Comparison of ENCODE assay signal across 8 cellular contexts in genomic region chr7:23106491-23106800, GRCh38. TPM values are rescaled to one million over a fixed set of nuclear protein-coding genes. Genes with fewer than 3 reads are reported as not detected.
A peak's percentile ranks its signal among the peaks of the same experiment; 100 is the strongest.
DNase-seq lines count a peak whose midpoint lies in the region; ATAC-seq and TF ChIP-seq lines count a peak whose summit lies in the region.

No MANE protein-coding gene starts in this region.

- H3K4me2 ChIP-seq in trophoblast cell (ENCODE audit: low read length) = peak overlapping the region; percentile 70

- H3K27me3 ChIP-seq in Caco-2 (replicated peaks; ENCODE audit: control insufficient read depth, insufficient read depth, low read length) (no peaks in the 10 kb centered on the region), trophoblast cell (ENCODE audit: insufficient read depth, low read length) (no peaks in the 10 kb centered on the region)

- peak overlapping the region; percentile 94 for H2AFZ ChIP-seq in trophoblast cell (ENCODE audit: insufficient read depth, low read length, poor library complexity)

- H3K4me1 ChIP-seq in Caco-2 = peaks cover 11% of the 10 kb centered on the region
- peaks cover 0 to 1% of the 10 kb centered on the region in 2 experiments for H3K4me1 ChIP-seq in trophoblast cell (ENCODE audit: control insufficient read depth in 1 of 2, insufficient read depth in 2 of 2, low read length in 2 of 2)

- H3K27ac Mint-ChIP-seq in Caco-2 (ENCODE audit: unreplicated experiment) (peak overlapping the region; percentile 98), IgD-negative memory B cell (peak overlapping the region in 2 of 3 donors; percentile 93 to 96)

- BruUV-seq in Caco-2 (replicated peaks; lab: Mats Ljungman, UMichigan) = TSS peak; percentile 36

- DNase-seq in Caco-2 (no peak), GM20000 (ENCODE audit: low spot score) (peak; percentile 33), Right ventricle myocardium superior (no peak), trophoblast cell (no peak), NAMALWA (ENCODE audit: low spot score) (no peak), GF-D8 (lab: John Stamatoyannopoulos, UW) (no peak)
- DNase-seq in activated CD8-positive, alpha-beta memory T cell treated with anti-CD3 and anti-CD28 coated beads, Interleukin-2, amount 50 U/mL, for 1 hour (ENCODE audit: extremely low read depth) = peak; percentile 18

- no peak overlapping the region for H3K27ac ChIP-seq in trophoblast cell (ENCODE audit: low read depth, low read length)

- H3K14ac ChIP-seq in trophoblast cell (ENCODE audit: low read length) = peak overlapping the region; percentile 63

- peaks cover 4% of the 10 kb centered on the region for H3K79me1 ChIP-seq in trophoblast cell (ENCODE audit: low read length)

- H2AK5ac ChIP-seq in trophoblast cell (ENCODE audit: low read length) = no peak overlapping the region

- H3K27me3 Mint-ChIP-seq in Caco-2 (ENCODE audit: insufficient read depth, unreplicated experiment) = no peaks in the 10 kb centered on the region
- H3K27me3 Mint-ChIP-seq in IgD-negative memory B cell = no peaks in the 10 kb centered on the region

- no peak overlapping the region for H3K18ac ChIP-seq in trophoblast cell (ENCODE audit: low read length)

- peak overlapping the region; percentile 98 for H3K4me3 ChIP-seq in Caco-2 (ENCODE audit: low read depth, low read length)
- peak overlapping the region; percentile 97 for H3K4me3 ChIP-seq in trophoblast cell (ENCODE audit: low read depth, low read length)

- H3K9ac ChIP-seq in trophoblast cell (ENCODE audit: low read length) = peak overlapping the region; percentile 86

- no peak overlapping the region for H2BK12ac ChIP-seq in trophoblast cell (ENCODE audit: low read length)

- no peaks in the 10 kb centered on the region for H3K4me1 Mint-ChIP-seq in Caco-2 (ENCODE audit: low read depth, unreplicated experiment)
- H3K4me1 Mint-ChIP-seq in IgD-negative memory B cell = peaks cover 18 to 34% (median 32%) of the 10 kb centered on the region in 3 donors

- H3K36me3 ChIP-seq in Caco-2 (ENCODE audit: control insufficient read depth, insufficient read depth, low read length) = no peaks in the 10 kb centered on the region
- H3K36me3 ChIP-seq in trophoblast cell (ENCODE audit: control insufficient read depth in 1 of 2, insufficient read depth in 2 of 2, low read length in 2 of 2) = no peaks in the 10 kb centered on the region

- H3K9me3 ChIP-seq in Caco-2 (no peaks in the 10 kb centered on the region), trophoblast cell (ENCODE audit: insufficient read depth, low read depth, low read length) (no peaks in the 10 kb centered on the region)

- POLR2A ChIA-PET in Caco-2 (lab: Charles Lee) = interaction anchor here (0.8 to 1.1 kb wide), 2 partner anchors 8 to 20 kb away, joined by 6 to 13 read pairs; no protein-coding TSS in a partner anchor

- H3K4ac ChIP-seq in trophoblast cell (ENCODE audit: low read depth, low read length) = peak overlapping the region; percentile 1

- CTCF ChIA-PET in Caco-2 (lab: Charles Lee) = interaction anchor here (0.7 to 2.6 kb wide), 4 partner anchors 10 to 282 kb away, joined by 3 to 23 read pairs (median 4); no protein-coding TSS in a partner anchor

- peak overlapping the region; percentile 67 for H4K8ac ChIP-seq in trophoblast cell (ENCODE audit: low read depth, low read length)

- H2BK120ac ChIP-seq in trophoblast cell (ENCODE audit: insufficient read depth, low read length, poor library complexity) = no peak overlapping the region

- H3K36me3 Mint-ChIP-seq in Caco-2 (ENCODE audit: insufficient read depth, unreplicated experiment) (peaks cover 14% of the 10 kb centered on the region), IgD-negative memory B cell (peaks cover 2% of the 10 kb centered on the region)

- peak overlapping the region; percentile 60 for H4K12ac ChIP-seq in trophoblast cell (ENCODE audit: low read depth, low read length)

- intact Hi-C loops in Caco-2 (cut with micrococcal nuclease; ENCODE audit: unreplicated experiment) (no loop called here), Right ventricle myocardium superior (cut with DNase I) (loop anchor here (5.0 to 10.0 kb wide), 2 partner anchors 76 to 138 kb away; partner anchors contain the start of genes GPNMB and NUP42)

- no peak overlapping the region for H4K91ac ChIP-seq in trophoblast cell (ENCODE audit: low read depth, low read length)

- peaks cover 6% of the 10 kb centered on the region for H3K79me2 ChIP-seq in trophoblast cell (ENCODE audit: control insufficient read depth, insufficient read depth, low read length, poor library complexity)

- ATAC-seq in Right ventricle myocardium superior (ENCODE audit: poor library complexity) = peak; percentile 49

- H3K23ac ChIP-seq in trophoblast cell (ENCODE audit: low read length) = no peak overlapping the region

- no peaks in the 10 kb centered on the region for H3K9me3 Mint-ChIP-seq in Caco-2 (ENCODE audit: unreplicated experiment)
- peaks cover 0 to 4% (median 0%) of the 10 kb centered on the region in 3 donors for H3K9me3 Mint-ChIP-seq in IgD-negative memory B cell

- no peak overlapping the region for H2BK5ac ChIP-seq in trophoblast cell (ENCODE audit: low read depth, low read length, poor library complexity)

- H3K4me3 Mint-ChIP-seq in Caco-2 (ENCODE audit: unreplicated experiment) (peak overlapping the region; percentile 96), IgD-negative memory B cell (peak overlapping the region; percentile 97 to 100 (median 99))

- TF ChIP-seq CTCF in Caco-2 (IDR thresholded peaks at IDR 0.05; ENCODE audit: insufficient read depth in 1 of 2, low read depth in 1 of 2, low read length in 1 of 2, severe bottlenecking in 1 of 2, unreplicated experiment in 1 of 2) (no peak), GM20000 (IDR thresholded peaks at IDR 0.05; ENCODE audit: extremely low read depth, missing control alignments) (no peak)

- no CpG with 5 or more reads among the region's 11 CpGs for WGBS in trophoblast cell (ENCODE audit: extremely low coverage, insufficient coverage, insufficient read length)

RNA-seq across cellular contexts. Expression of gene KLHL7, which starts 0.9 kb away (rescaled TPM):
- total RNA-seq in Caco-2 (2022) (35.8 and 40.6 TPM in 2 replicates), Right ventricle myocardium superior (167 TPM)
- 21.0 TPM for polyA plus RNA-seq in IgD-negative memory B cell
- 26.0 and 27.1 TPM in 2 replicates for polyA plus RNA-seq in trophoblast cell (2013)

Comparison
In these comparisons a context has a peak if more than half of its experiments do, and no peak if none do; other contexts are left out.
1. DNase-seq: peak in GM20000 (single experiment) and activated CD8-positive, alpha-beta memory T cell treated with anti-CD3 and anti-CD28 coated beads, Interleukin-2, amount 50 U/mL, for 1 hour (single experiment); none in Caco-2 (0 of 2), Right ventricle myocardium superior (single experiment), trophoblast cell (0 of 2), NAMALWA (single experiment) and GF-D8 (single experiment).